8 cellular contexts compared by ENCODE assay signal in the genomic region with DNA sequence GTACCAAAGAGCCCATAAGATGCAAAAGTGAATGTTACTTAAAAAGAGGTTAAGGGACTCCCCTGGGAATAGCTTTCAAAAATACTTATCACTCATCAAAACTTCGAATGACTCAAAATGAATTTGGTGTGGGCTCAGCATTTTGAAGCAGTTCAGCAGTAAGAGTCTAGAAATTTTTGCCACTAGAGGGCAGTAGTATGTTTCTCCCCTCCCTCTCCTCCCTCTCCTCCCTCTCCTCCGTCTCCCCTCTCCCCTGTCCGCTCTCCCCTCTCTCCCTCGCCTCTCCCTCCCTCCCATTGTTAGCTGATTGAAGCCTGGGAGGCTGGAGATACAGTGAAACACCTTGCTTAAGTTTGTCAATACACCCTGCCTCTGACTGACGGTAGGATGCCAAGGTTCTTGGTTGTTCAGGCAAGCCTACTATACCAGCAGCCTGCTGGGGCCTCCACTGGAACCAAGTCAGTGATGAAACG.
A peak's percentile ranks its signal among the peaks of the same experiment; 100 is the strongest.
DNase-seq lines count a peak whose midpoint lies in the region; ATAC-seq and TF ChIP-seq lines count a peak whose summit lies in the region.

No MANE protein-coding gene starts in this region.

- TF ChIP-seq CTCF in NB4 (IDR thresholded peaks at IDR 0.05; ENCODE audit: low read depth, low read length) = peak; percentile 59
- TF ChIP-seq CTCF in brain microvascular endothelial cell (IDR thresholded peaks at IDR 0.05; ENCODE audit: low read depth, low read length, missing control alignments) = peak; percentile 76

- H3K4me3 ChIP-seq in NB4 (ENCODE audit: low read depth, low read length) (no peak overlapping the region), brain microvascular endothelial cell (ENCODE audit: low read depth, low read length) (no peak overlapping the region)

- DNase-seq in SIG-M5 treated with dmso at 0.1 percent for 504 hours (lab: John Stamatoyannopoulos, UW; ENCODE audit: unreplicated experiment) (peak; percentile 35), SIG-M5 (lab: John Stamatoyannopoulos, UW) (no peak), NB4 (ENCODE audit: low read depth) (peak; percentile 78), SKM-1 treated with dmso at 0.1 percent for 144 hours (lab: John Stamatoyannopoulos, UW; ENCODE audit: unreplicated experiment) (peak; percentile 65), brain microvascular endothelial cell (peak; percentile 62), islet precursor cell (peak; percentile 69)
- peak; percentile 37 for DNase-seq in stimulated activated CD4-positive, alpha-beta T cell treated with anti-CD3 and anti-CD28 coated beads, Interleukin-1b, Interleukin-23, amount 100 ng/mL, for 48 hours

- H3K36me3 ChIP-seq in brain microvascular endothelial cell (replicated peaks) = no peaks in the 10 kb centered on the region

- in situ Hi-C loops in brain microvascular endothelial cell (cut with HindIII; ENCODE audit: low pct_ligation_motif_present, low sequenced_read_pairs) = loop anchor here (25.0 kb wide), 1 partner anchor 227 kb away; no protein-coding TSS in a partner anchor

- no peak for TF ChIP-seq POLR2A in NB4 (IDR thresholded peaks at IDR 0.05; ENCODE audit: extremely low read depth, insufficient read length)

- H3K27me3 ChIP-seq in brain microvascular endothelial cell (replicated peaks) = no peaks in the 10 kb centered on the region

- peak; percentile 74 for ATAC-seq in HG02588 (IDR thresholded peaks at IDR 0.05; ENCODE audit: unreplicated experiment)

- no peak overlapping the region for H3K27ac ChIP-seq in brain microvascular endothelial cell
